24 cellular contexts compared by ENCODE assay signal in genomic region chr1:152786077-152786476, GRCh38. TPM values are rescaled to one million over a fixed set of nuclear protein-coding genes. Genes with fewer than 3 reads are reported as not detected.
DNase-seq lines count a peak whose midpoint lies in the region; ATAC-seq, FAIRE-seq and TF ChIP-seq lines count a peak whose summit lies in the region.
"Had no signal": no experiment of that assay in that cellular context is flagged by ENCODE, and none has a peak within 500 bp of the region (broad histone marks: within the 10 kb centered on the region; RNA-seq: fewer than 3 reads in every experiment).

Gene LCE1E (plus strand): TSS chr1:152786257. CDS start chr1:152787300, 1,043 bp downstream.

- no peaks in the 10 kb centered on the region for H3K9me3 ChIP-seq in HEK293 (ENCODE audit: control insufficient read depth, insufficient read depth, low read depth, low read length)
- H3K9me3 ChIP-seq in keratinocyte (ENCODE audit: control insufficient read depth, low read depth, low read length) = no peaks in the 10 kb centered on the region
- no peaks in the 10 kb centered on the region for H3K9me3 ChIP-seq in left ventricle myocardium inferior (replicated peaks)
- H3K9me3 ChIP-seq: MG63 had no signal

- TF ChIP-seq CTCF in GM12865 (IDR thresholded peaks at IDR 0.05; ENCODE audit: insufficient read depth, low read depth, low read length, missing control alignments) = no peak
- no peak for TF ChIP-seq CTCF in HEK293 (tag by site-specific recombination; IDR thresholded peaks at IDR 0.05)
- TF ChIP-seq CTCF in RWPE1 (conservative IDR thresholded peaks at IDR 0.05; ENCODE audit: low read depth) = no peak
- peak in 1 of 3 experiments; percentile 21 for TF ChIP-seq CTCF in keratinocyte (optimal IDR thresholded peaks at IDR 0.05 in 1 of 3, IDR thresholded peaks at IDR 0.05 in 1 of 3, conservative IDR thresholded peaks at IDR 0.05 in 1 of 3; ENCODE audit: extremely low read depth in 1 of 3, insufficient read depth in 2 of 3, low read length in 3 of 3)
- TF ChIP-seq CTCF in left ventricle myocardium inferior (IDR thresholded peaks at IDR 0.05; ENCODE audit: borderline replicate concordance) = no peak

- H3K79me2 ChIP-seq in keratinocyte (ENCODE audit: control insufficient read depth, insufficient read depth, low read length) = no peaks in the 10 kb centered on the region

- H3K4me2 ChIP-seq in keratinocyte (ENCODE audit: control insufficient read depth, extremely low read depth, insufficient read depth, low read depth, low read length) = peak within 1 kb of the TSS; percentile 71
- H3K4me2 ChIP-seq: neural progenitor cell had no signal

- H4K20me1 ChIP-seq in keratinocyte (ENCODE audit: control insufficient read depth, extremely low read depth, insufficient read depth, low read length) = no peaks in the 10 kb centered on the region

- no peaks in the 10 kb centered on the region for H3K27me3 ChIP-seq in keratinocyte (ENCODE audit: control insufficient read depth, extremely low read depth, insufficient read depth, low read length)
- peaks cover 63% of the 10 kb centered on the region for H3K27me3 ChIP-seq in left ventricle myocardium inferior (ENCODE audit: low read depth)
- H3K27me3 ChIP-seq: MG63, neural progenitor cell had no signal

- H3K4me1 ChIP-seq in HEK293 (ENCODE audit: control insufficient read depth, insufficient read depth, low read length) (no peaks in the 10 kb centered on the region; the same call in 1 of the 2 replicates), keratinocyte (ENCODE audit: control insufficient read depth, extremely low read depth, insufficient read depth, low read length) (peaks cover 15% of the 10 kb centered on the region), left ventricle myocardium inferior (no peaks in the 10 kb centered on the region)
- H3K4me1 ChIP-seq: neural progenitor cell had no signal

- POLR2A ChIA-PET in HEK293 (lab: Yijun Ruan, JAX) (no interaction called here), RWPE1 (lab: Yijun Ruan, JAX; ENCODE audit: low non-redundant PET) (interaction anchor here (0.6 kb wide), 1 partner anchor 14 kb away, joined by 3 read pairs; no protein-coding TSS in a partner anchor)

- DNase-seq in GM12865 (ENCODE audit: low read depth) (peak; percentile 29), RWPE1 (ENCODE audit: low spot score) (peak; percentile 81), keratinocyte (ENCODE audit: low read depth, low spot score) (peak; percentile 48), left ventricle myocardium inferior (no peak), HTR-8/SVneo (ENCODE audit: insufficient read length, low spot score) (no peak), inferior parietal cortex (ENCODE audit: extremely low spot score) (no peak)
- DNase-seq: activated CD4-positive, alpha-beta memory T cell treated with anti-CD3 and anti-CD28 coated beads, Interleukin-2, amount 10 ng/mL, durations not matched to agents 7 days and 5 days; aorta; CD4-positive, alpha-beta T cell; central memory CD4-positive, alpha-beta T cell; GDM1; glutamatergic neuron; MG63; NCI-H1694 treated with DMSO at 0.1 percent for 48 hours; NCI-H2227 treated with DMSO at 0.1 percent for 48 hours; NCI-H748 treated with DMSO at 0.1 percent for 48 hours; stimulated activated CD8-positive, alpha-beta memory T cell treated with anti-CD3 and anti-CD28 coated beads, Interleukin-4, amount 100 ng/mL, for 48 hours; SW 1271 had no signal

- dilution Hi-C loops in keratinocyte (cut with MboI; ENCODE audit: extremely low pct_ligation_motif_present, low sequenced_read_pairs) = no loop called here

- H2AFZ ChIP-seq in keratinocyte (ENCODE audit: control insufficient read depth, low read length) = peak within 1 kb of the TSS; percentile 88
- H2AFZ ChIP-seq: neural progenitor cell had no signal

- H3K36me3 ChIP-seq in HEK293 (ENCODE audit: control insufficient read depth in 2 of 2, insufficient read depth in 1 of 2, low read length in 2 of 2) (no peaks in the 10 kb centered on the region), keratinocyte (ENCODE audit: control insufficient read depth in 2 of 2, extremely low read depth in 1 of 2, insufficient read depth in 2 of 2, low read length in 2 of 2) (no peaks in the 10 kb centered on the region), left ventricle myocardium inferior (no peaks in the 10 kb centered on the region)
- H3K36me3 ChIP-seq: MG63 had no signal

- H3K27ac ChIP-seq in HEK293 (ENCODE audit: extremely low read depth, low read depth, low read length) (no peak within 1 kb of the TSS), RWPE1 (no peak within 1 kb of the TSS), keratinocyte (ENCODE audit: control insufficient read depth, insufficient read depth, low read length) (no peak within 1 kb of the TSS), left ventricle myocardium inferior (replicated peaks) (no peak within 1 kb of the TSS)
- H3K27ac ChIP-seq: neural progenitor cell had no signal

- ATAC-seq in GM18907 (IDR thresholded peaks at IDR 0.05; ENCODE audit: unreplicated experiment) = no peak
- ATAC-seq: Right ventricle myocardium inferior had no signal

- H3K4me3 ChIP-seq in GM12865 (ENCODE audit: low read depth, low read length) = no peak within 1 kb of the TSS; the same call in 1 of the 2 replicates
- no peak within 1 kb of the TSS for H3K4me3 ChIP-seq in HEK293 (ENCODE audit: low read depth, low read length)
- peak within 1 kb of the TSS in 1 of 3 experiments; percentile 13 for H3K4me3 ChIP-seq in keratinocyte (ENCODE audit: control insufficient read depth in 2 of 3, extremely low read depth in 1 of 3, insufficient read depth in 2 of 3, low read depth in 1 of 3, low read length in 3 of 3)
- no peak within 1 kb of the TSS for H3K4me3 ChIP-seq in left ventricle myocardium inferior
- H3K4me3 ChIP-seq: MG63, neural progenitor cell had no signal

- intact Hi-C loops in left ventricle myocardium inferior (cut with micrococcal nuclease) = no loop called here

- no peak within 1 kb of the TSS for H3K9ac ChIP-seq in keratinocyte (ENCODE audit: control insufficient read depth, extremely low read depth, insufficient read depth, low read length)
- H3K9ac ChIP-seq: neural progenitor cell had no signal

- CTCF ChIA-PET in HEK293 (lab: Yijun Ruan, JAX) (interaction anchor here (1.1 to 1.2 kb wide), 2 partner anchors 13 to 86 kb away, joined by 3 to 4 read pairs; no protein-coding TSS in a partner anchor), RWPE1 (lab: Yijun Ruan, JAX) (interaction anchor here (1.4 kb wide), 1 partner anchor 14 kb away, joined by 5 read pairs; no protein-coding TSS in a partner anchor)

- FAIRE-seq in keratinocyte (lab: Jason Lieb, UNC) (peak; percentile 84), HTR-8/SVneo (lab: Jason Lieb, UNC) (no peak)
- FAIRE-seq: endometrium had no signal

- H3K9me1 ChIP-seq in keratinocyte (ENCODE audit: control insufficient read depth, extremely low read depth, insufficient read depth, low read length) = no peaks in the 10 kb centered on the region

TF ChIP-seq in HEK293, 187 proteins besides CTCF, POLR2A, EP300 and RAD21 (continues in another document):
- TF ChIP-seq INSM2 (tag by site-specific recombination; IDR thresholded peaks at IDR 0.05) (no peak), ZNF341 (tag by site-specific recombination; IDR thresholded peaks at IDR 0.05; ENCODE audit: low read depth) (no peak), TCF7L2 (IDR thresholded peaks at IDR 0.05; ENCODE audit: borderline replicate concordance, low read depth, low read length) (no peak), PRDM10 (tag by site-specific recombination; IDR thresholded peaks at IDR 0.05) (peak; percentile 51; the same call in 1 of the 2 replicates)

RNA-seq across cellular contexts. Expression of gene LCE1E, which starts in this region (rescaled TPM):
- polyA plus RNA-seq in keratinocyte = 0.59 to 1.0 TPM (median 0.86 TPM) in 3 replicates
- 3.7 TPM for polyA plus RNA-seq in keratinocyte (2011; ENCODE audit: low read depth)
- 0.39 and 0.67 TPM in 2 replicates for polyA plus RNA-seq in keratinocyte (2011; cell fraction: cytosol; rRNA removed)
- polyA plus RNA-seq in keratinocyte (2011; cell fraction: nucleus; rRNA removed) = 1.4 and 1.6 TPM in 2 replicates
- 0.48 and 32.6 TPM in 2 replicates for polyA plus RNA-seq in keratinocyte (2012; ENCODE audit: low replicate concordance)
- not detected in 3 replicates for polyA minus RNA-seq in keratinocyte
- not detected for polyA minus RNA-seq in keratinocyte (2011; cell fraction: cytosol; rRNA and poly(A)+ RNA removed)
- not detected in 2 replicates for polyA minus RNA-seq in keratinocyte (2011; cell fraction: nucleus; rRNA and poly(A)+ RNA removed)
- total RNA-seq in left ventricle myocardium inferior = not detected
- total RNA-seq: activated CD4-positive, alpha-beta memory T cell treated with anti-CD3 and anti-CD28 coated beads, Interleukin-2, amount 10 ng/mL, durations not matched to agents 7 days and 5 days; aorta; CD4-positive, alpha-beta T cell; progenitor cell of endocrine pancreas; Right ventricle myocardium inferior had no signal
- polyA plus RNA-seq: aorta had no signal

Comparison
In these comparisons a context has a peak if more than half of its experiments do, and no peak if none do; other contexts are left out.
1. DNase-seq: peak in GM12865 (single experiment), RWPE1 (single experiment) and keratinocyte (single experiment); none in left ventricle myocardium inferior (single experiment), HTR-8/SVneo (single experiment) and inferior parietal cortex (single experiment).